ENCODE assay signal across 1 cellular context in the genomic region with DNA sequence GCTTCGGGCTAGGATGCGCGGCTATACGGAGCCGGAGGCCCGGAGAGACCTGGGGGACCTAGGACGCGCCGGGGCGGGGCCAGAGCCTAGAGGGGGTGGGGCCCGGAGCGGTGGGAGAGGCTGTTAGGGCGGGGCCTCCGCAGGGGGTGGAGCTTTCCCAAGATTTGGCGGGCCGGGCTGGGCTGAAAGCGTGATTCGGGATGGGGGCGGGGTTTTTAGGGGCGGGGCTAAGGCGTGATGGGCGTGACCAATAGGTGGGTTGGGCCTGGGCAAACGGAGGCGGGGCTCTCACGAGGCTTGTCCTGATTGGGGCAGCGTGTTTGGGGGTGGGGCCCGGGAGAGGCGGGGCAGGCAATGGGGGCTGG.
A peak's percentile ranks its signal among the peaks of the same experiment; 100 is the strongest.
TF ChIP-seq lines count a peak whose summit lies in the region.

No MANE protein-coding gene starts in this region.

TF ChIP-seq in HepG2, 621 proteins besides CTCF, POLR2A, EP300 and RAD21 (continued from another document):
- TF ChIP-seq, protein P1, sequence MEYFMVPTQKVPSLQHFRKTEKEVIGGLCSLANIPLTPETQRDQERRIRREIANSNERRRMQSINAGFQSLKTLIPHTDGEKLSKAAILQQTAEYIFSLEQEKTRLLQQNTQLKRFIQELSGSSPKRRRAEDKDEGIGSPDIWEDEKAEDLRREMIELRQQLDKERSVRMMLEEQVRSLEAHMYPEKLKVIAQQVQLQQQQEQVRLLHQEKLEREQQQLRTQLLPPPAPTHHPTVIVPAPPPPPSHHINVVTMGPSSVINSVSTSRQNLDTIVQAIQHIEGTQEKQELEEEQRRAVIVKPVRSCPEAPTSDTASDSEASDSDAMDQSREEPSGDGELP (IDR thresholded peaks at IDR 0.05; ENCODE audit: borderline replicate concordance, low read depth), result no peak
- TF ChIP-seq CHCHD3 (CRISPR knock-in tag; IDR thresholded peaks at IDR 0.05), result no peak
- no peak for TF ChIP-seq MEIS1 (CRISPR knock-in tag; IDR thresholded peaks at IDR 0.05; ENCODE audit: borderline replicate concordance)
- TF ChIP-seq ZNF883 (CRISPR knock-in tag; IDR thresholded peaks at IDR 0.05; ENCODE audit: not compliant biosample characterization), result no peak
- no peak for TF ChIP-seq TBL1XR1 (IDR thresholded peaks at IDR 0.05; ENCODE audit: borderline replicate concordance, low read length, partially characterized antibody)
- no peak for TF ChIP-seq PPARG (CRISPR knock-in tag; conservative IDR thresholded peaks at IDR 0.05)
- no peak for TF ChIP-seq NONO (IDR thresholded peaks at IDR 0.05)
- TF ChIP-seq NONO (CRISPR knock-in tag; conservative IDR thresholded peaks at IDR 0.05), result no peak
- TF ChIP-seq POLR2AphosphoS2 (IDR thresholded peaks at IDR 0.05; ENCODE audit: low read depth, low read length), result peak; percentile 49; the same call in 1 of the 2 replicates
- TF ChIP-seq AGO2 (optimal IDR thresholded peaks at IDR 0.05; ENCODE audit: low read depth, low read length), result peak; percentile 0
- no peak for TF ChIP-seq GABPB1 (CRISPR knock-in tag; IDR thresholded peaks at IDR 0.05)
- no peak for TF ChIP-seq SYNCRIP (IDR thresholded peaks at IDR 0.05; ENCODE audit: insufficient read depth, low read depth, low read length)
- TF ChIP-seq ZSCAN30 (CRISPR knock-in tag; IDR thresholded peaks at IDR 0.05), result no peak
- TF ChIP-seq, protein P2, sequence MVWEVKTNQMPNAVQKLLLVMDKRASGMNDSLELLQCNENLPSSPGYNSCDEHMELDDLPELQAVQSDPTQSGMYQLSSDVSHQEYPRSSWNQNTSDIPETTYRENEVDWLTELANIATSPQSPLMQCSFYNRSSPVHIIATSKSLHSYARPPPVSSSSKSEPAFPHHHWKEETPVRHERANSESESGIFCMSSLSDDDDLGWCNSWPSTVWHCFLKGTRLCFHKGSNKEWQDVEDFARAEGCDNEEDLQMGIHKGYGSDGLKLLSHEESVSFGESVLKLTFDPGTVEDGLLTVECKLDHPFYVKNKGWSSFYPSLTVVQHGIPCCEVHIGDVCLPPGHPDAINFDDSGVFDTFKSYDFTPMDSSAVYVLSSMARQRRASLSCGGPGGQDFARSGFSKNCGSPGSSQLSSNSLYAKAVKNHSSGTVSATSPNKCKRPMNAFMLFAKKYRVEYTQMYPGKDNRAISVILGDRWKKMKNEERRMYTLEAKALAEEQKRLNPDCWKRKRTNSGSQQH (CRISPR knock-in tag; IDR thresholded peaks at IDR 0.05; ENCODE audit: low read depth), result no peak
- TF ChIP-seq ZNF263 (CRISPR knock-in tag; IDR thresholded peaks at IDR 0.05), result no peak
- peak; percentile 4; the same call in 1 of the 2 replicates for TF ChIP-seq PHF8 (CRISPR knock-in tag; IDR thresholded peaks at IDR 0.05)
- TF ChIP-seq ZSCAN21 (CRISPR knock-in tag; IDR thresholded peaks at IDR 0.05; ENCODE audit: borderline replicate concordance), result 0 out of 2 replicates have a peak, but pooled peaks have one; percentile 4
- TF ChIP-seq IRX3 (CRISPR knock-in tag; IDR thresholded peaks at IDR 0.05; ENCODE audit: borderline replicate concordance, low read depth), result no peak
- TF ChIP-seq, protein P3, sequence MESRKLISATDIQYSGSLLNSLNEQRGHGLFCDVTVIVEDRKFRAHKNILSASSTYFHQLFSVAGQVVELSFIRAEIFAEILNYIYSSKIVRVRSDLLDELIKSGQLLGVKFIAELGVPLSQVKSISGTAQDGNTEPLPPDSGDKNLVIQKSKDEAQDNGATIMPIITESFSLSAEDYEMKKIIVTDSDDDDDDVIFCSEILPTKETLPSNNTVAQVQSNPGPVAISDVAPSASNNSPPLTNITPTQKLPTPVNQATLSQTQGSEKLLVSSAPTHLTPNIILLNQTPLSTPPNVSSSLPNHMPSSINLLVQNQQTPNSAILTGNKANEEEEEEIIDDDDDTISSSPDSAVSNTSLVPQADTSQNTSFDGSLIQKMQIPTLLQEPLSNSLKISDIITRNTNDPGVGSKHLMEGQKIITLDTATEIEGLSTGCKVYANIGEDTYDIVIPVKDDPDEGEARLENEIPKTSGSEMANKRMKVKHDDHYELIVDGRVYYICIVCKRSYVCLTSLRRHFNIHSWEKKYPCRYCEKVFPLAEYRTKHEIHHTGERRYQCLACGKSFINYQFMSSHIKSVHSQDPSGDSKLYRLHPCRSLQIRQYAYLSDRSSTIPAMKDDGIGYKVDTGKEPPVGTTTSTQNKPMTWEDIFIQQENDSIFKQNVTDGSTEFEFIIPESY (CRISPR knock-in tag; IDR thresholded peaks at IDR 0.05), result no peak
- no peak for TF ChIP-seq ZNF292 (CRISPR knock-in tag; IDR thresholded peaks at IDR 0.05; ENCODE audit: borderline replicate concordance, low read depth)
- TF ChIP-seq, protein P4, sequence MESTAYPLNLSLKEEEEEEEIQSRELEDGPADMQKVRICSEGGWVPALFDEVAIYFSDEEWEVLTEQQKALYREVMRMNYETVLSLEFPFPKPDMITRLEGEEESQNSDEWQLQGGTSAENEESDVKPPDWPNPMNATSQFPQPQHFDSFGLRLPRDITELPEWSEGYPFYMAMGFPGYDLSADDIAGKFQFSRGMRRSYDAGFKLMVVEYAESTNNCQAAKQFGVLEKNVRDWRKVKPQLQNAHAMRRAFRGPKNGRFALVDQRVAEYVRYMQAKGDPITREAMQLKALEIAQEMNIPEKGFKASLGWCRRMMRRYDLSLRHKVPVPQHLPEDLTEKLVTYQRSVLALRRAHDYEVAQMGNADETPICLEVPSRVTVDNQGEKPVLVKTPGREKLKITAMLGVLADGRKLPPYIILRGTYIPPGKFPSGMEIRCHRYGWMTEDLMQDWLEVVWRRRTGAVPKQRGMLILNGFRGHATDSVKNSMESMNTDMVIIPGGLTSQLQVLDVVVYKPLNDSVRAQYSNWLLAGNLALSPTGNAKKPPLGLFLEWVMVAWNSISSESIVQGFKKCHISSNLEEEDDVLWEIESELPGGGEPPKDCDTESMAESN (CRISPR knock-in tag; conservative IDR thresholded peaks at IDR 0.05), result no peak
- TF ChIP-seq TSC22D2 (CRISPR knock-in tag; IDR thresholded peaks at IDR 0.05; ENCODE audit: borderline replicate concordance), result no peak
- TF ChIP-seq NFYC (CRISPR knock-in tag; IDR thresholded peaks at IDR 0.05), result no peak
- TF ChIP-seq MED1 (CRISPR knock-in tag; IDR thresholded peaks at IDR 0.05), result no peak
- TF ChIP-seq, protein P5, sequence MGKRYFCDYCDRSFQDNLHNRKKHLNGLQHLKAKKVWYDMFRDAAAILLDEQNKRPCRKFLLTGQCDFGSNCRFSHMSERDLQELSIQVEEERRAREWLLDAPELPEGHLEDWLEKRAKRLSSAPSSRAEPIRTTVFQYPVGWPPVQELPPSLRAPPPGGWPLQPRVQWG (CRISPR knock-in tag; IDR thresholded peaks at IDR 0.05; ENCODE audit: borderline replicate concordance, low read depth), result no peak
- no peak for TF ChIP-seq ZNF652 (CRISPR knock-in tag; IDR thresholded peaks at IDR 0.05; ENCODE audit: borderline replicate concordance, low read depth)
- TF ChIP-seq ZBTB1 (CRISPR knock-in tag; IDR thresholded peaks at IDR 0.05; ENCODE audit: borderline replicate concordance), result no peak
- TF ChIP-seq SP5 (CRISPR knock-in tag; IDR thresholded peaks at IDR 0.05; ENCODE audit: borderline replicate concordance, low read depth), result 0 out of 2 replicates have a peak, but pooled peaks have one; percentile 7
- TF ChIP-seq IKZF1 (IDR thresholded peaks at IDR 0.05), result no peak
- TF ChIP-seq MTF2 (CRISPR knock-in tag; IDR thresholded peaks at IDR 0.05; ENCODE audit: borderline replicate concordance), result no peak
- no peak for TF ChIP-seq ZNF564 (CRISPR knock-in tag; IDR thresholded peaks at IDR 0.05)
- no peak for TF ChIP-seq NRL (CRISPR knock-in tag; IDR thresholded peaks at IDR 0.05; ENCODE audit: borderline replicate concordance)
- TF ChIP-seq FOXK1 (CRISPR knock-in tag; IDR thresholded peaks at IDR 0.05; ENCODE audit: borderline replicate concordance, low read depth), result no peak
- no peak for TF ChIP-seq ZNF737 (CRISPR knock-in tag; IDR thresholded peaks at IDR 0.05; ENCODE audit: borderline replicate concordance)
